In the genomic region with DNA sequence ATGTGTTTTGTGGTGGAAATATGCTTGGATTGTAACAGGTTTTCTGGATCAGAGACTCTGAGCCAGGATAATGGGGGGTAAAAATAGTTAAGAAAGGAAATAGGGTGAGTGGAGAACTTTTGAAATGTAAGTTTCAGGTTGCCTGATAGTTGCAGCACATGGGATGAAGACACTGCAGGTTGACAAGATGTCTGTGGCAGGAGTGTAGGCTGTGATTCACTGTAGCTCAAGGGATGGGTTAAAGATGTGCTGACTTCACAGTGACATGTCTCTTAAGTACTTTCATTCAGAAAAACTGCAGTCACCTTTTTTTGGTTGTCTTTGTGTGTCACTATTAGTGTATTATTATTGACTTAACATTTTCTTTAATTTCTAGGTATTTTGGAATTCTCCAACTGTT, we compare ENCODE assay signal across 22 cellular contexts.
DNase-seq lines count a peak whose midpoint lies in the region; ATAC-seq, FAIRE-seq and TF ChIP-seq lines count a peak whose summit lies in the region.
"Had no signal": no experiment of that assay in that cellular context is flagged by ENCODE, and none has a peak within 500 bp of the region (broad histone marks: within the 10 kb centered on the region; RNA-seq: fewer than 3 reads in every experiment).

No MANE protein-coding gene starts in this region.

- H3K4me1 ChIP-seq in GM23248 (ENCODE audit: insufficient read depth), result no peaks in the 10 kb centered on the region
- H3K4me1 ChIP-seq in smooth muscle cell (ENCODE audit: low read depth), result no peaks in the 10 kb centered on the region
- H3K4me1 ChIP-seq: BLaER1, Caco-2 had no signal

- no peak overlapping the region for H3K4me3 ChIP-seq in GM23248
- H3K4me3 ChIP-seq in epithelial cell of esophagus (ENCODE audit: low read length), result no peak overlapping the region
- H3K4me3 ChIP-seq in smooth muscle cell, result no peak overlapping the region
- H3K4me3 ChIP-seq: BLaER1 had no signal

- H3K9me2 ChIP-seq in GM23248 (ENCODE audit: insufficient read depth), result no peaks in the 10 kb centered on the region

- no peak overlapping the region for H3K9ac ChIP-seq in GM23248
- H3K9ac ChIP-seq in smooth muscle cell (ENCODE audit: low read depth), result no peak overlapping the region
- H3K9ac ChIP-seq: BLaER1 had no signal

- in situ Hi-C loops in GM23248 (cut with MboI), result no loop called here

- H3K9me3 ChIP-seq in GM23248 (ENCODE audit: low read depth), result no peaks in the 10 kb centered on the region
- H3K9me3 ChIP-seq in smooth muscle cell (replicated peaks; ENCODE audit: low read depth), result no peaks in the 10 kb centered on the region
- H3K9me3 ChIP-seq: Caco-2 had no signal

- ATAC-seq in GM18909 (IDR thresholded peaks at IDR 0.05; ENCODE audit: poor library complexity, unreplicated experiment), result no peak
- ATAC-seq: CD8-positive, alpha-beta T cell; HCT116 had no signal

- H3F3A ChIP-seq in GM23248 (ENCODE audit: insufficient read depth), result no peaks in the 10 kb centered on the region
- H3F3A ChIP-seq in smooth muscle cell (ENCODE audit: low read depth), result no peaks in the 10 kb centered on the region

- no peak overlapping the region for H3K4me2 ChIP-seq in GM23248 (ENCODE audit: unreplicated experiment)
- H3K4me2 ChIP-seq in smooth muscle cell, result no peak overlapping the region
- H3K4me2 ChIP-seq: BLaER1 had no signal

- H2AFZ ChIP-seq in GM23248, result no peak overlapping the region
- H2AFZ ChIP-seq in smooth muscle cell (ENCODE audit: low read depth), result no peak overlapping the region

- FAIRE-seq in frontal cortex (lab: Jason Lieb, UNC), result no peak
- FAIRE-seq: A204.1, GM12891, GM18507, GM19239 had no signal

- H3K27me3 ChIP-seq in GM23248 (replicated peaks; ENCODE audit: insufficient read depth) (no peaks in the 10 kb centered on the region), smooth muscle cell (ENCODE audit: low read depth) (no peaks in the 10 kb centered on the region)
- H3K27me3 ChIP-seq: BLaER1 had no signal

- H3K79me2 ChIP-seq in GM23248 (ENCODE audit: insufficient read depth) (no peaks in the 10 kb centered on the region), smooth muscle cell (ENCODE audit: low read depth) (no peaks in the 10 kb centered on the region)

- peak; percentile 10 for DNase-seq in GM23248
- peak; percentile 9 for DNase-seq in RPMI8226
- DNase-seq in epithelial cell of esophagus (ENCODE audit: low read depth), result peak; percentile 36
- no peak for DNase-seq in DMS53 (lab: John Stamatoyannopoulos, UW)
- DNase-seq in smooth muscle cell (lab: John Stamatoyannopoulos, UW; ENCODE audit: unreplicated experiment), result no peak
- no peak for DNase-seq in frontal cortex (ENCODE audit: low spot score in 2 of 2)
- DNase-seq: Caco-2; CD4-positive, CD25-positive, alpha-beta regulatory T cell; CD8-positive, alpha-beta T cell; DMS153; DMS79; EL; GF-D8; H9 had no signal

- H3K36me3 ChIP-seq in GM23248 (ENCODE audit: low read depth) (no peaks in the 10 kb centered on the region), smooth muscle cell (ENCODE audit: low read depth) (no peaks in the 10 kb centered on the region)
- H3K36me3 ChIP-seq: BLaER1 had no signal

- TF ChIP-seq CTCF in epithelial cell of esophagus (IDR thresholded peaks at IDR 0.05; ENCODE audit: insufficient read depth, low read depth, low read length, missing control alignments), result no peak
- no peak for TF ChIP-seq CTCF in smooth muscle cell (IDR thresholded peaks at IDR 0.05; ENCODE audit: borderline replicate concordance, insufficient read depth, poor library complexity, severe bottlenecking)

- H3K27ac ChIP-seq in GM23248 (no peak overlapping the region), smooth muscle cell (ENCODE audit: low read depth) (no peak overlapping the region)
- H3K27ac ChIP-seq: BLaER1, C4-2B had no signal

- H4K20me1 ChIP-seq in GM23248 (ENCODE audit: insufficient read depth) (no peaks in the 10 kb centered on the region), smooth muscle cell (ENCODE audit: low read depth) (no peaks in the 10 kb centered on the region)
- H4K20me1 ChIP-seq: BLaER1 had no signal

Comparison
In these comparisons a context has a peak if more than half of its experiments do, and no peak if none do; other contexts are left out.
1. DNase-seq: peak in GM23248 (single experiment), RPMI8226 (single experiment) and epithelial cell of esophagus (single experiment); none in DMS53 (single experiment), smooth muscle cell (single experiment) and frontal cortex (0 of 2).